8 cellular contexts compared by ENCODE assay signal in the genomic region with DNA sequence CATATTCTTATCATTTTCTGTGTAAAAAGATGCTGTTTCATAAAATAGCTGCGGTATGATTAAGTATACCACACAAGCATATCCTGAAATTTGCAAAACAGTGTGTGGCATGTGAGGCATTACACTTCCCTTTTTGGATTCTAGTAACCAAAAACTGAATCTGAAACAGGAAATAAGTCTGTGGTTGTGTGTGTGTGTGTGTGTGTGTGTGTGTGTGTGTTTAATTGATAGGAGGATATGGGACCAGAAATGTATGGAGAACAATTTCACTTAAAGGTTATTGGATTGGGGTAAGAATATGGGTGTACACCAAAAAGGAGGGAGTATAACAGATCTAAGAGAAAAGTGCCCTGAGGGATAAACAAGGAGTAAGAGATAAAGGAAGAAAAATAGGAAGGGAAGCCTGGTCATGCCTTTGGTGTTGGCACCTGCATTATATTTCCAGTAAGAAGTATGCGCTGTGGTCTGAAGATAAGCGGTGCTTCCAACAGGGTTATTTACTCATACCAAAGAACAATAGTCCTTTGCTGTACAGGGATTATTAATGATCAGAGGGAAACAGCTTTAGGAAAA. TPM values are rescaled to one million over a fixed set of nuclear protein-coding genes. Genes with fewer than 3 reads are reported as not detected.
DNase-seq lines count a peak whose midpoint lies in the region; TF ChIP-seq lines count a peak whose summit lies in the region.

No MANE protein-coding gene starts in this region.

- no peaks in the 10 kb centered on the region for H3K27me3 ChIP-seq in PC-9 (ENCODE audit: insufficient read depth, low read depth)
- no peaks in the 10 kb centered on the region for H3K27me3 ChIP-seq in colonic mucosa
- H3K27me3 ChIP-seq in H7 (ENCODE audit: control insufficient read depth, insufficient read depth, low read length), result no peaks in the 10 kb centered on the region

- no TSS peak for BruUV-seq in PC-9 (replicated peaks; lab: Mats Ljungman, UMichigan)

- H3K9me3 Mint-ChIP-seq in activated T-cell treated with anti-CD3 and anti-CD28 coated beads, Interleukin-2, amount 50 U/mL, for 24 hours, result no peaks in the 10 kb centered on the region
- H3K9me3 Mint-ChIP-seq in osteocyte (ENCODE audit: unreplicated experiment), result no peaks in the 10 kb centered on the region

- H2AFZ ChIP-seq in PC-9, result no peak overlapping the region

- CTCF ChIA-PET in PC-9 (lab: Charles Lee), result no interaction called here

- peak overlapping the region; percentile 59 for H3K27ac Mint-ChIP-seq in activated T-cell treated with anti-CD3 and anti-CD28 coated beads, Interleukin-2, amount 50 U/mL, for 24 hours
- peak overlapping the region; percentile 99 for H3K27ac Mint-ChIP-seq in osteocyte (ENCODE audit: unreplicated experiment)

- no peaks in the 10 kb centered on the region for H3K9me2 ChIP-seq in PC-9 (ENCODE audit: insufficient read depth)

- peaks cover 67% of the 10 kb centered on the region for H3F3A ChIP-seq in PC-9 (ENCODE audit: insufficient read depth, low read depth)

- H3K36me3 ChIP-seq in PC-9 (ENCODE audit: low read depth) (peaks cover 10% of the 10 kb centered on the region; the same call in 1 of the 2 replicates), colonic mucosa (no peaks in the 10 kb centered on the region), H7 (replicated peaks; ENCODE audit: control insufficient read depth, insufficient read depth, low read length) (no peaks in the 10 kb centered on the region)

- peaks cover 78% of the 10 kb centered on the region for H3K4me1 ChIP-seq in PC-9 (replicated peaks; ENCODE audit: insufficient read depth)
- H3K4me1 ChIP-seq in colonic mucosa, result peaks cover 10% of the 10 kb centered on the region

- peaks cover 38% of the 10 kb centered on the region for H3K36me3 Mint-ChIP-seq in activated T-cell treated with anti-CD3 and anti-CD28 coated beads, Interleukin-2, amount 50 U/mL, for 24 hours (ENCODE audit: low read depth)
- peaks cover 3% of the 10 kb centered on the region for H3K36me3 Mint-ChIP-seq in osteocyte (ENCODE audit: unreplicated experiment)

- intact Hi-C loops in PC-9 (cut with micrococcal nuclease; ENCODE audit: unreplicated experiment), result loop anchor here (5.0 kb wide), 3 partner anchors 48 to 398 kb away; a partner anchor contains a TSS
- intact Hi-C loops in colonic mucosa (cut with DNase I), result no loop called here

- no peak for TF ChIP-seq CTCF in PC-9 (conservative IDR thresholded peaks at IDR 0.05)
- no peak for TF ChIP-seq CTCF in colonic mucosa (IDR thresholded peaks at IDR 0.05)
- TF ChIP-seq CTCF in osteocyte (IDR thresholded peaks at IDR 0.05), result no peak

- H3K9me3 ChIP-seq in PC-9 (ENCODE audit: insufficient read depth, low read depth) (no peaks in the 10 kb centered on the region), colonic mucosa (no peaks in the 10 kb centered on the region)

- POLR2A ChIA-PET in PC-9 (lab: Charles Lee; ENCODE audit: unreplicated experiment), result interaction anchor here (0.6 to 0.7 kb wide), 5 partner anchors 17 to 1093 kb away, joined by 4 to 7 read pairs (median 6); a partner anchor contains a TSS

- H3K27me3 Mint-ChIP-seq in activated T-cell treated with anti-CD3 and anti-CD28 coated beads, Interleukin-2, amount 50 U/mL, for 24 hours, result no peaks in the 10 kb centered on the region
- H3K27me3 Mint-ChIP-seq in osteocyte (ENCODE audit: unreplicated experiment), result no peaks in the 10 kb centered on the region

- peaks cover 54% of the 10 kb centered on the region for H3K4me1 Mint-ChIP-seq in activated T-cell treated with anti-CD3 and anti-CD28 coated beads, Interleukin-2, amount 50 U/mL, for 24 hours (ENCODE audit: low read depth)
- peaks cover 74% of the 10 kb centered on the region for H3K4me1 Mint-ChIP-seq in osteocyte (ENCODE audit: unreplicated experiment)

- no peak overlapping the region for H3K9ac ChIP-seq in colonic mucosa (ENCODE audit: low read depth in 2 of 2, low read length in 2 of 2)

- peak overlapping the region; percentile 96 for H3K4me2 ChIP-seq in PC-9

- H3K4me3 ChIP-seq in PC-9 (peak overlapping the region; percentile 25; the same call in 1 of the 2 replicates), colonic mucosa (no peak overlapping the region), H7 (ENCODE audit: insufficient read depth, low read depth, low read length) (no peak overlapping the region)

- H3K79me2 ChIP-seq in PC-9 (ENCODE audit: low read depth), result peaks cover 70% of the 10 kb centered on the region

- DNase-seq in activated T-cell treated with anti-CD3 and anti-CD28 coated beads, Interleukin-2, amount 50 U/mL, for 24 hours, result no peak
- DNase-seq in activated T-cell treated with anti-CD3 and anti-CD28 coated beads, Interleukin-2, amount 50 U/mL, for 1 hour, result no peak
- DNase-seq in PC-9, result peak; percentile 44 to 93
- DNase-seq in colonic mucosa, result no peak
- DNase-seq in osteocyte (ENCODE audit: extremely low spot score, unreplicated experiment), result no peak
- DNase-seq in DMS 273 (lab: John Stamatoyannopoulos, UW; ENCODE audit: unreplicated experiment), result no peak
- DNase-seq in H7, result no peak
- DNase-seq in 8988T, result no peak

- H3K27ac ChIP-seq in PC-9 (peak overlapping the region; percentile 99), colonic mucosa (peak overlapping the region; percentile 46)

- H3K4me3 Mint-ChIP-seq in activated T-cell treated with anti-CD3 and anti-CD28 coated beads, Interleukin-2, amount 50 U/mL, for 24 hours, result peak overlapping the region; percentile 63
- H3K4me3 Mint-ChIP-seq in osteocyte (ENCODE audit: unreplicated experiment), result no peak overlapping the region

- H4K20me1 ChIP-seq in PC-9 (ENCODE audit: insufficient read depth), result no peaks in the 10 kb centered on the region

RNA-seq across cellular contexts. Expression of a gene that starts 4.0 kb away (rescaled TPM):
- total RNA-seq in PC-9 (2021) (32.2 and 51.7 TPM in 2 replicates), colonic mucosa (10 to 100 TPM; 17.6 to 21.2 TPM), osteocyte (14.9 and 18.1 TPM in 2 replicates)
- total RNA-seq in H7 (2014; rRNA removed; shearing (Covaris generic)), result 29.8 and 42.4 TPM in 2 replicates

RNA-seq across cellular contexts. Expression of a gene that starts 4.4 kb away (rescaled TPM):
- total RNA-seq in PC-9 (2021) (11.8 and 14.6 TPM in 2 replicates), colonic mucosa (10 to 100 TPM in 1 of 2 donors, 1 to 10 TPM in 1; 6.0 to 15.0 TPM), osteocyte (19.3 and 19.6 TPM in 2 replicates)
- total RNA-seq in H7 (2014; rRNA removed; shearing (Covaris generic)), result 10.4 and 11.9 TPM in 2 replicates

Comparison
In these comparisons a context has a peak if more than half of its experiments do, and no peak if none do; other contexts are left out.
1. DNase-seq: peak in PC-9 (2 of 2); none in activated T-cell treated with anti-CD3 and anti-CD28 coated beads, Interleukin-2, amount 50 U/mL, for 24 hours (single experiment), activated T-cell treated with anti-CD3 and anti-CD28 coated beads, Interleukin-2, amount 50 U/mL, for 1 hour (single experiment), colonic mucosa (single experiment), osteocyte (single experiment), DMS 273 (single experiment), H7 (single experiment) and 8988T (single experiment).